18 cellular contexts compared by ENCODE assay signal in genomic region chr2:20156826-20157605, GRCh38.
DNase-seq lines count a peak whose midpoint lies in the region; ATAC-seq and TF ChIP-seq lines count a peak whose summit lies in the region.
"Had no signal": no experiment of that assay in that cellular context is flagged by ENCODE, and none has a peak within 500 bp of the region (broad histone marks: within the 10 kb centered on the region; RNA-seq: fewer than 3 reads in every experiment).

No MANE protein-coding gene starts in this region.

- H3K27ac Mint-ChIP-seq in endodermal cell, result no peak overlapping the region
- H3K27ac Mint-ChIP-seq: activated B cell treated with CpG ODN at 0.5 μM for 24 hours, HFFc6 had no signal

- ATAC-seq in GM21786 (IDR thresholded peaks at IDR 0.05; ENCODE audit: unreplicated experiment), result peak; percentile 60
- ATAC-seq in HG03342 (IDR thresholded peaks at IDR 0.05; ENCODE audit: unreplicated experiment), result no peak
- ATAC-seq in HG03378 (IDR thresholded peaks at IDR 0.05; ENCODE audit: unreplicated experiment), result no peak
- ATAC-seq: activated T-cell treated with anti-CD3 and anti-CD28 coated beads, Interleukin-2, amount 50 U/mL, for 4 hours had no signal

- no peak for TF ChIP-seq CTCF in endodermal cell (conservative IDR thresholded peaks at IDR 0.05)

- H3K4me3 ChIP-seq in duodenal mucosa (ENCODE audit: low read depth in 1 of 2, low read length in 2 of 2) (peak overlapping the region in 1 of 2 donors; percentile 40), endodermal cell (ENCODE audit: low read length) (no peak overlapping the region)
- H3K4me3 ChIP-seq: ascending aorta, suprapubic skin had no signal

- no peaks in the 10 kb centered on the region for H3K36me3 Mint-ChIP-seq in endodermal cell (ENCODE audit: low read depth)

- no peaks in the 10 kb centered on the region for H3K9me3 Mint-ChIP-seq in endodermal cell
- H3K9me3 Mint-ChIP-seq: activated B cell treated with CpG ODN at 0.5 μM for 24 hours, HFFc6 had no signal

- no peak overlapping the region for H3K4me3 Mint-ChIP-seq in endodermal cell
- H3K4me3 Mint-ChIP-seq: activated B cell treated with CpG ODN at 0.5 μM for 24 hours; activated T-cell treated with anti-CD3 and anti-CD28 coated beads, Interleukin-2, amount 50 U/mL, for 4 hours; HFFc6 had no signal

- WGBS in endodermal cell (ENCODE audit: insufficient coverage in 1 of 2, insufficient read length in 1 of 2), 2 experiments, result 90 to 93% methylated on average over 8 to 9 of the region's 9 CpGs

- H3K27me3 Mint-ChIP-seq in endodermal cell (ENCODE audit: insufficient read depth), result no peaks in the 10 kb centered on the region

- peak; percentile 41 for DNase-seq in DMS79 (lab: John Stamatoyannopoulos, UW)
- peak; percentile 22 for DNase-seq in NCI-H2029 (lab: John Stamatoyannopoulos, UW)
- DNase-seq in DMS114 treated with DMSO at 0.1 percent for 48 hours (lab: John Stamatoyannopoulos, UW; ENCODE audit: unreplicated experiment), result no peak
- DNase-seq in endodermal cell, result no peak
- DNase-seq: activated B cell treated with CpG ODN at 0.5 μM for 24 hours; activated T-cell treated with anti-CD3 and anti-CD28 coated beads, Interleukin-2, amount 50 U/mL, for 4 hours; EL; NCI-H1694 treated with DMSO at 0.1 percent for 48 hours; retina; SIG-M5 had no signal

- H3K4me1 ChIP-seq in duodenal mucosa (ENCODE audit: control insufficient read depth in 1 of 2, insufficient read depth in 2 of 2, low read length in 2 of 2), result peaks cover 27 to 29% of the 10 kb centered on the region in 2 donors
- H3K4me1 ChIP-seq in endodermal cell (ENCODE audit: control insufficient read depth, insufficient read depth, low read length), result peaks cover 3% of the 10 kb centered on the region
- H3K4me1 ChIP-seq: ascending aorta had no signal

- H3K27ac ChIP-seq in duodenal mucosa (ENCODE audit: low read depth, low read length) (peak overlapping the region; percentile 53), endodermal cell (ENCODE audit: low read depth, low read length) (no peak overlapping the region)
- H3K27ac ChIP-seq: ascending aorta, HL-60, suprapubic skin had no signal

- peaks cover 10% of the 10 kb centered on the region for H3K4me1 Mint-ChIP-seq in endodermal cell
- H3K4me1 Mint-ChIP-seq: activated B cell treated with CpG ODN at 0.5 μM for 24 hours had no signal

- H3K27me3 ChIP-seq in duodenal mucosa (ENCODE audit: control insufficient read depth in 1 of 2, insufficient read depth in 2 of 2, low read length in 2 of 2), result no peaks in the 10 kb centered on the region
- H3K27me3 ChIP-seq in endodermal cell (ENCODE audit: control insufficient read depth, insufficient read depth, low read length, poor library complexity, severe bottlenecking), result no peaks in the 10 kb centered on the region
- H3K27me3 ChIP-seq: ascending aorta, suprapubic skin had no signal

- H3K9ac ChIP-seq in duodenal mucosa (ENCODE audit: low read depth in 1 of 2, low read length in 2 of 2) (peak overlapping the region in 1 of 2 donors; percentile 44), endodermal cell (ENCODE audit: extremely low read depth, low read length, poor library complexity, severe bottlenecking) (no peak overlapping the region)

- H3K36me3 ChIP-seq in duodenal mucosa (ENCODE audit: control insufficient read depth in 1 of 2, insufficient read depth in 2 of 2, low read length in 2 of 2) (no peaks in the 10 kb centered on the region), endodermal cell (ENCODE audit: control insufficient read depth, insufficient read depth, low read length) (no peaks in the 10 kb centered on the region)
- H3K36me3 ChIP-seq: ascending aorta, suprapubic skin had no signal

- no peaks in the 10 kb centered on the region for H3K9me3 ChIP-seq in duodenal mucosa (ENCODE audit: control insufficient read depth in 1 of 2, low read length in 2 of 2)
- no peaks in the 10 kb centered on the region for H3K9me3 ChIP-seq in endodermal cell (ENCODE audit: control insufficient read depth, low read length)
- H3K9me3 ChIP-seq: ascending aorta, suprapubic skin had no signal

Comparison
In these comparisons a context has a peak if more than half of its experiments do, and no peak if none do; other contexts are left out.
1. DNase-seq: peak in DMS79 (single experiment) and NCI-H2029 (single experiment); none in DMS114 treated with DMSO at 0.1 percent for 48 hours (single experiment) and endodermal cell (single experiment).